16 cellular contexts compared by ENCODE assay signal in the genomic region with DNA sequence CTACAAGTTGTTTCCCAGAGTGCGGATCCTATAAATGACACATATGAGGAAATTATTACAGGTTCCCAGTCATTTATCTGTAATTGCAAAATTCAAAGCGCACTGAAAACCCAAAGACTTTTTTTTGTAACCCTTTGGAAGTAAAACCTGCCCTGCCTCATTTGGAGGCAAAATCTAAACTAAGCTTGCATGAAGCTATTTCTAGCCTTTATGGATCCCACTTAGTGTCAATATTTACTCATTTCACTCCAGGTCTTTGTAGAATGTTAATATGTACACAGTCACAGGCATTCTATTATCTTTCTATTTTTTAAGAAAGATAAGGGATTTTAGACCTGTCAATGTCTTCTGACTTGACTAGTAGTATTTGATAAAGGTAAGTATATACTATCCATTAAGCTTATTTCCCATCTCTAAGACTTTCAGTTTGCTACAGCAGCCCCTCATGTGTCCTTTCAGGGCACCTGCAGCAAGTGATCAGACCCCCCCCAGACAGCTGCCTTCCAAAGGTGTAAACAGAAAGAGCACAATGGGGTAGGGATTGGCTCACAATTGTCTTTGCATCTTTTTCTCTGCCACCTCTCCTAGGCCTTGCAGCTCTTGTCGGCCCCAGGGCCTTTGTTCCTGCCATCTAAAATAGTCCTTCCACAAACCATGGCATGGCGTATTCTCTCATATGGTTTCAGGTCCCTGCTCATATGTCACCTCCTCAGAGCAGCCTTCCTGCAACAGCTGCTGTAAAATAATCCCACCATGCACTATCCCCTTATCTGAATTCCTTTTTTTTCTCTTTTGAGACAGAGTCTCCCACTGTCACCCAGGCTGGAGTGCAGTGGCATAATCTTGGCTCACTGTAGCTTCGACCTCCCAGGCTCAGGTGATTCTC. TPM values are rescaled to one million over a fixed set of nuclear protein-coding genes. Genes with fewer than 3 reads are reported as not detected.
DNase-seq lines count a peak whose midpoint lies in the region; ATAC-seq, FAIRE-seq and TF ChIP-seq lines count a peak whose summit lies in the region.
"Had no signal": no experiment of that assay in that cellular context is flagged by ENCODE, and none has a peak within 500 bp of the region (broad histone marks: within the 10 kb centered on the region; RNA-seq: fewer than 3 reads in every experiment).

No MANE protein-coding gene starts in this region.

- TF ChIP-seq CTCF in PC-9 (conservative IDR thresholded peaks at IDR 0.05) (no peak), HepG2 (CRISPR knock-in tag; IDR thresholded peaks at IDR 0.05) (no peak), lower lobe of right lung (IDR thresholded peaks at IDR 0.05) (no peak), mucosa of descending colon (IDR thresholded peaks at IDR 0.05) (no peak)

- in situ Hi-C loops in HepG2 (cut with HindIII; ENCODE audit: extremely low pct_ligation_motif_present, low pct_unique_long_range_greater_than_20kb): loop anchor here (5.0 kb wide), 1 partner anchor 172 kb away; no protein-coding TSS in a partner anchor

- H3F3A ChIP-seq in PC-9 (ENCODE audit: insufficient read depth, low read depth): peaks cover 8% of the 10 kb centered on the region; the same call in 1 of the 2 replicates

- H4K20me1 ChIP-seq in BLaER1 (peaks cover 34% of the 10 kb centered on the region), PC-9 (ENCODE audit: insufficient read depth) (peaks cover 20% of the 10 kb centered on the region; the same call in 1 of the 2 replicates), HepG2 (ENCODE audit: insufficient read depth, low read length) (peaks cover 9% of the 10 kb centered on the region)

- no peak for FAIRE-seq in HepG2 (lab: Jason Lieb, UNC)
- FAIRE-seq: endometrium, H54 had no signal

- H3K27me3 ChIP-seq in BLaER1 (no peaks in the 10 kb centered on the region), PC-9 (ENCODE audit: insufficient read depth, low read depth) (no peaks in the 10 kb centered on the region), HepG2 (ENCODE audit: control insufficient read depth in 1 of 2, insufficient read depth in 2 of 2, low read length in 2 of 2) (peaks cover 0 to 8% of the 10 kb centered on the region in 2 experiments; a peak in 2 of 5 replicates), lower lobe of right lung (ENCODE audit: low read depth) (no peaks in the 10 kb centered on the region)

- TF ChIP-seq EP300 in HepG2 (IDR thresholded peaks at IDR 0.05; ENCODE audit: low read depth in 2 of 2, low read length in 2 of 2) (peak in 1 of 2 experiments; percentile 63; a peak in 2 of 4 replicates), HepG2 (CRISPR knock-in tag; IDR thresholded peaks at IDR 0.05; ENCODE audit: borderline replicate concordance) (no peak)

- WGBS in HepG2 (ENCODE audit: low lambda C conversion rate): 44% methylated on average over 5 of the region's 5 CpGs

- H3K4me2 ChIP-seq in BLaER1 (peak overlapping the region; percentile 90; the same call in 1 of the 2 replicates), PC-9 (peak overlapping the region; percentile 87; the same call in 1 of the 2 replicates), HepG2 (ENCODE audit: low read depth, low read length) (peak overlapping the region; percentile 100)

- BruUV-seq in PC-9 (replicated peaks; lab: Mats Ljungman, UMichigan) (no TSS peak), HepG2 (replicated peaks; lab: Mats Ljungman, UMichigan) (no TSS peak)

- TF ChIP-seq RAD21 in HepG2 (CRISPR knock-in tag; IDR thresholded peaks at IDR 0.05): no peak

- ATAC-seq in HepG2 (peak; percentile 2; the same call in 1 of the 3 replicates), HG02678 (IDR thresholded peaks at IDR 0.05; ENCODE audit: unreplicated experiment) (no peak), lower lobe of right lung (no peak), GM18858 (IDR thresholded peaks at IDR 0.05; ENCODE audit: unreplicated experiment) (no peak), mucosa of descending colon (no peak)

- H3K9ac ChIP-seq in BLaER1: no peak overlapping the region
- peak overlapping the region; percentile 93 for H3K9ac ChIP-seq in HepG2 (ENCODE audit: insufficient read depth, low read depth, low read length)

- H3K27ac ChIP-seq in BLaER1 (no peak overlapping the region), PC-9 (no peak overlapping the region; the same call in 1 of the 2 replicates), HepG2 (ENCODE audit: extremely low read length, insufficient read depth, low read length) (peak overlapping the region; percentile 82), lower lobe of right lung (no peak overlapping the region)
- H3K27ac ChIP-seq: RWPE1 had no signal

- TF ChIP-seq POLR2A in HepG2 (IDR thresholded peaks at IDR 0.05; ENCODE audit: insufficient read depth in 1 of 2, low read depth in 2 of 2, low read length in 2 of 2): no peak

- H3K9me2 ChIP-seq in PC-9 (ENCODE audit: insufficient read depth): no peaks in the 10 kb centered on the region

- H2AFZ ChIP-seq in PC-9: no peak overlapping the region
- H2AFZ ChIP-seq in HepG2 (ENCODE audit: low read length): no peak overlapping the region

- DNase-seq in DMS53 (lab: John Stamatoyannopoulos, UW) (peak; percentile 52), PC-9 (no peak), HepG2 (ENCODE audit: low spot score) (peak; percentile 54), lower lobe of right lung (no peak), mucosa of descending colon (no peak)
- DNase-seq: Calu3; left ventricle myocardium inferior; psoas muscle; stimulated activated CD4-positive, alpha-beta T cell treated with anti-CD3 and anti-CD28 coated beads, Interleukin-2, amount 100 ng/mL, for 48 hours; stimulated activated naive CD4-positive, alpha-beta T cell had no signal

- H3K79me2 ChIP-seq in PC-9 (ENCODE audit: low read depth): peaks cover 33% of the 10 kb centered on the region
- H3K79me2 ChIP-seq in HepG2 (ENCODE audit: insufficient read depth, low read length): peaks cover 31% of the 10 kb centered on the region

- H3K4me3 ChIP-seq in BLaER1 (no peak overlapping the region), PC-9 (no peak overlapping the region), HepG2 (replicated peaks in 1 of 3; ENCODE audit: insufficient read depth in 1 of 3, low read depth in 2 of 3, low read length in 3 of 3) (peak overlapping the region; percentile 78 to 98 (median 94); a peak in 5 of 6 replicates), lower lobe of right lung (no peak overlapping the region), mucosa of descending colon (no peak overlapping the region)

- CTCF ChIA-PET in PC-9 (lab: Charles Lee): interaction anchor here (0.6 kb wide), 1 partner anchor 91 kb away, joined by 3 read pairs; no protein-coding TSS in a partner anchor
- CTCF ChIA-PET in HepG2 (lab: Yijun Ruan, JAX; ENCODE audit: low intra/inter-chr PET ratio, low total read pairs): interaction anchor here (2.0 kb wide), 1 partner anchor 173 kb away, joined by 16 read pairs; no protein-coding TSS in a partner anchor

- intact Hi-C loops in PC-9 (cut with micrococcal nuclease; ENCODE audit: unreplicated experiment) (loop anchor here (2.0 kb wide), 1 partner anchor 39 kb away; a partner anchor contains a TSS), HepG2 (cut with micrococcal nuclease; ENCODE audit: unreplicated experiment) (loop anchor here (5.0 kb wide), 2 partner anchors 42 to 118 kb away; no protein-coding TSS in a partner anchor), lower lobe of right lung (cut with DNase I) (loop anchor here (10.0 kb wide), 1 partner anchor 175 kb away; no protein-coding TSS in a partner anchor), mucosa of descending colon (cut with DNase I, micrococcal nuclease) (no loop called here)

- H3K36me3 ChIP-seq in BLaER1: 0 out of 2 replicates have a peak, but pooled peaks cover 2% of the 10 kb centered on the region
- no peaks in the 10 kb centered on the region for H3K36me3 ChIP-seq in PC-9 (ENCODE audit: low read depth)
- no peaks in the 10 kb centered on the region for H3K36me3 ChIP-seq in HepG2 (replicated peaks in 1 of 2; ENCODE audit: control insufficient read depth in 1 of 2, insufficient read depth in 2 of 2, low read length in 2 of 2)
- H3K36me3 ChIP-seq in lower lobe of right lung: no peaks in the 10 kb centered on the region
- no peaks in the 10 kb centered on the region for H3K36me3 ChIP-seq in mucosa of descending colon (ENCODE audit: low read depth)
- H3K36me3 ChIP-seq: left ventricle myocardium inferior had no signal

- H3K4me1 ChIP-seq in BLaER1: peaks cover 32% of the 10 kb centered on the region
- H3K4me1 ChIP-seq in PC-9 (replicated peaks; ENCODE audit: insufficient read depth): peaks cover 50% of the 10 kb centered on the region
- peaks cover 64% of the 10 kb centered on the region for H3K4me1 ChIP-seq in HepG2 (ENCODE audit: insufficient read depth, low read length)
- H3K4me1 ChIP-seq in lower lobe of right lung: peaks cover 36% of the 10 kb centered on the region
- H3K4me1 ChIP-seq in mucosa of descending colon (ENCODE audit: low read depth): peaks cover 19% of the 10 kb centered on the region

- H3K9me3 ChIP-seq in BLaER1: no peaks in the 10 kb centered on the region
- H3K9me3 ChIP-seq in PC-9 (ENCODE audit: insufficient read depth, low read depth): no peaks in the 10 kb centered on the region
- H3K9me3 ChIP-seq in HepG2 (ENCODE audit: low read length): no peaks in the 10 kb centered on the region
- H3K9me3 ChIP-seq in lower lobe of right lung: no peaks in the 10 kb centered on the region
- no peaks in the 10 kb centered on the region for H3K9me3 ChIP-seq in mucosa of descending colon
- H3K9me3 ChIP-seq: left ventricle myocardium inferior, psoas muscle had no signal

- POLR2A ChIA-PET in PC-9 (lab: Charles Lee; ENCODE audit: unreplicated experiment): no interaction called here
- POLR2A ChIA-PET in HepG2 (lab: Yijun Ruan, JAX): interaction anchor here (0.8 to 2.1 kb wide), 2 partner anchors 175 to 385 kb away, joined by 3 to 11 read pairs; a partner anchor contains a TSS

RNA-seq across cellular contexts. Expression of a gene that starts 1.3 kb away (rescaled TPM):
- 32.0 and 39.6 TPM in 2 replicates for total RNA-seq in PC-9 (2021)
- total RNA-seq in HepG2 (2016; rRNA removed; fragmentation: Illumina TruSeq; extraction: Trizol): 36.7 and 38.3 TPM in 2 replicates
- 45.7 and 61.3 TPM in 2 replicates for total RNA-seq in HepG2 (2016; cell fraction: cytosol; rRNA removed; fragmentation: Illumina TruSeq; extraction: Trizol; ENCODE audit: low read depth)
- total RNA-seq in HepG2 (2016; cell fraction: insoluble cytoplasmic fraction; rRNA removed; fragmentation: Illumina TruSeq; extraction: Trizol): 37.3 and 38.7 TPM in 2 replicates
- total RNA-seq in HepG2 (2016; cell fraction: membrane; rRNA removed; fragmentation: Illumina TruSeq; extraction: Trizol): 33.6 and 33.7 TPM in 2 replicates
- total RNA-seq in HepG2 (2016; cell fraction: nucleus; rRNA removed; fragmentation: Illumina TruSeq; extraction: Trizol): 34.9 and 38.2 TPM in 2 replicates
- 35.2 and 36.4 TPM in 2 replicates for polyA plus RNA-seq in HepG2 (2011; rRNA removed)
- 21.6 and 24.9 TPM in 2 replicates for polyA plus RNA-seq in HepG2 (2011; cell fraction: cytosol; rRNA removed)
- 28.2 and 29.2 TPM in 2 replicates for polyA plus RNA-seq in HepG2 (2011; cell fraction: nucleus; rRNA removed)
- polyA plus RNA-seq in HepG2 (2012): 26.4 and 35.4 TPM in 2 replicates
- polyA plus RNA-seq in HepG2 (2016; cell fraction: cytosol; fragmentation: Illumina TruSeq; extraction: Trizol; ENCODE audit: low read depth): 7.0 and 8.2 TPM in 2 replicates
- polyA plus RNA-seq in HepG2 (2016; cell fraction: insoluble cytoplasmic fraction; fragmentation: Illumina TruSeq; extraction: Trizol; ENCODE audit: low read depth): 42.5 and 47.8 TPM in 2 replicates
- polyA plus RNA-seq in HepG2 (2016; cell fraction: membrane; fragmentation: Illumina TruSeq; extraction: Trizol; ENCODE audit: low read depth): 24.4 and 27.4 TPM in 2 replicates
- 43.8 and 46.7 TPM in 2 replicates for polyA plus RNA-seq in HepG2 (2016; cell fraction: nucleus; fragmentation: Illumina TruSeq; extraction: Trizol; ENCODE audit: insufficient read depth, low read depth)
- polyA minus RNA-seq in HepG2 (2011; rRNA and poly(A)+ RNA removed; ENCODE audit: low replicate concordance): 30.4 and 52.2 TPM in 2 replicates
- 23.2 and 35.8 TPM in 2 replicates for polyA minus RNA-seq in HepG2 (2011; cell fraction: cytosol; rRNA and poly(A)+ RNA removed)
- polyA minus RNA-seq in HepG2 (2011; cell fraction: nucleus; rRNA and poly(A)+ RNA removed): 70.3 and 84.2 TPM in 2 replicates
- 39.1 TPM for total RNA-seq in lower lobe of right lung
- 10 to 100 TPM; 31.4 to 42.4 (median 33.6) TPM for total RNA-seq in mucosa of descending colon

RNA-seq across cellular contexts. Expression of a gene that starts 39.2 kb away (rescaled TPM):
- total RNA-seq in PC-9 (2021): 33.7 and 35.4 TPM in 2 replicates
- 5.4 and 7.6 TPM in 2 replicates for total RNA-seq in HepG2 (2016; rRNA removed; fragmentation: Illumina TruSeq; extraction: Trizol)
- total RNA-seq in HepG2 (2016; cell fraction: cytosol; rRNA removed; fragmentation: Illumina TruSeq; extraction: Trizol; ENCODE audit: low read depth): 2.0 and 2.1 TPM in 2 replicates
- 5.5 and 7.4 TPM in 2 replicates for total RNA-seq in HepG2 (2016; cell fraction: insoluble cytoplasmic fraction; rRNA removed; fragmentation: Illumina TruSeq; extraction: Trizol)
- total RNA-seq in HepG2 (2016; cell fraction: membrane; rRNA removed; fragmentation: Illumina TruSeq; extraction: Trizol): 2.3 and 3.2 TPM in 2 replicates
- 1.9 and 3.0 TPM in 2 replicates for total RNA-seq in HepG2 (2016; cell fraction: nucleus; rRNA removed; fragmentation: Illumina TruSeq; extraction: Trizol)
- polyA plus RNA-seq in HepG2 (2011; rRNA removed): 0.82 and 1.4 TPM in 2 replicates
- polyA plus RNA-seq in HepG2 (2011; cell fraction: cytosol; rRNA removed): 0.78 and 1.9 TPM in 2 replicates
- polyA plus RNA-seq in HepG2 (2011; cell fraction: nucleus; rRNA removed): 0.29 and 0.42 TPM in 2 replicates
- polyA plus RNA-seq in HepG2 (2012): 0.99 and 1.1 TPM in 2 replicates
- polyA plus RNA-seq in HepG2 (2016; cell fraction: cytosol; fragmentation: Illumina TruSeq; extraction: Trizol; ENCODE audit: low read depth): 2.0 and 3.1 TPM in 2 replicates
- 9.1 and 11.4 TPM in 2 replicates for polyA plus RNA-seq in HepG2 (2016; cell fraction: insoluble cytoplasmic fraction; fragmentation: Illumina TruSeq; extraction: Trizol; ENCODE audit: low read depth)
- 3.2 and 4.1 TPM in 2 replicates for polyA plus RNA-seq in HepG2 (2016; cell fraction: membrane; fragmentation: Illumina TruSeq; extraction: Trizol; ENCODE audit: low read depth)
- polyA plus RNA-seq in HepG2 (2016; cell fraction: nucleus; fragmentation: Illumina TruSeq; extraction: Trizol; ENCODE audit: insufficient read depth, low read depth): 2.5 and 4.0 TPM in 2 replicates
- 1.0 TPM in 1 of 2 replicates, not detected in the other for polyA minus RNA-seq in HepG2 (2011; rRNA and poly(A)+ RNA removed; ENCODE audit: low replicate concordance)
- not detected in 2 replicates for polyA minus RNA-seq in HepG2 (2011; cell fraction: cytosol; rRNA and poly(A)+ RNA removed)
- 0.77 TPM in 1 of 2 replicates, not detected in the other for polyA minus RNA-seq in HepG2 (2011; cell fraction: nucleus; rRNA and poly(A)+ RNA removed)
- 42.4 TPM for total RNA-seq in lower lobe of right lung
- total RNA-seq in mucosa of descending colon: 10 to 100 TPM; 36.2 to 98.5 (median 92.3) TPM

Comparison
In these comparisons a context has a peak if more than half of its experiments do, and no peak if none do; other contexts are left out.
1. H3K4me3 ChIP-seq: peak in HepG2 (3 of 3); none in BLaER1 (single experiment), PC-9 (single experiment), lower lobe of right lung (single experiment) and mucosa of descending colon (single experiment).
2. DNase-seq: peak in DMS53 (single experiment) and HepG2 (single experiment); none in PC-9 (0 of 2), lower lobe of right lung (single experiment) and mucosa of descending colon (0 of 3).
3. intact Hi-C loops: an anchor here in PC-9 (2.0 kb wide), HepG2 (5.0 kb wide) and lower lobe of right lung (10.0 kb wide); none called in mucosa of descending colon.
4. Peak in every context shown above with its lines, with median percentiles within 50 percentile points of each other: H3K4me2 ChIP-seq.